Comparison of ENCODE assay signal across 1 cellular context in genomic region chr4:113468165-113469022, GRCh38.
A peak's percentile ranks its signal among the peaks of the same experiment; 100 is the strongest.
TF ChIP-seq lines count a peak whose summit lies in the region.

No MANE protein-coding gene starts in this region.

TF ChIP-seq in HEK293, 187 proteins besides CTCF, POLR2A, EP300 and RAD21 (continued from another document):
- TF ChIP-seq ZNF335 (tag by site-specific recombination; conservative IDR thresholded peaks at IDR 0.05) (0 out of 2 replicates have a peak, but pooled peaks have one; percentile 10), SP7 (tag by site-specific recombination; IDR thresholded peaks at IDR 0.05) (0 out of 2 replicates have a peak, but pooled peaks have one; percentile 30), ZNF23 (tag by site-specific recombination; IDR thresholded peaks at IDR 0.05; ENCODE audit: borderline replicate concordance) (no peak), ZNF623 (tag by site-specific recombination; IDR thresholded peaks at IDR 0.05) (no peak), ZNF707 (tag by site-specific recombination; IDR thresholded peaks at IDR 0.05) (no peak), GLI2 (tag by site-specific recombination; IDR thresholded peaks at IDR 0.05; ENCODE audit: borderline replicate concordance, low read depth) (no peak), ZNF610 (tag by site-specific recombination; IDR thresholded peaks at IDR 0.05; ENCODE audit: borderline replicate concordance) (no peak), ZNF549 (tag by site-specific recombination; IDR thresholded peaks at IDR 0.05) (no peak), BCL6B (tag by site-specific recombination; IDR thresholded peaks at IDR 0.05) (no peak), ZNF324 (tag by site-specific recombination; IDR thresholded peaks at IDR 0.05) (no peak), ZNF521 (tag by site-specific recombination; IDR thresholded peaks at IDR 0.05) (no peak), ZNF514 (tag by site-specific recombination; IDR thresholded peaks at IDR 0.05) (no peak), ZXDB (tag by site-specific recombination; IDR thresholded peaks at IDR 0.05) (no peak), ZNF112 (tag by site-specific recombination; IDR thresholded peaks at IDR 0.05) (no peak), ZNF837 (tag by site-specific recombination; IDR thresholded peaks at IDR 0.05) (no peak), ZNF202 (tag by site-specific recombination; IDR thresholded peaks at IDR 0.05; ENCODE audit: borderline replicate concordance) (no peak), ZNF660 (tag by site-specific recombination; IDR thresholded peaks at IDR 0.05) (0 out of 2 replicates have a peak, but pooled peaks have one; percentile 19), ZNF266 (tag by site-specific recombination; IDR thresholded peaks at IDR 0.05; ENCODE audit: low read depth) (no peak), SCRT1 (tag by site-specific recombination; IDR thresholded peaks at IDR 0.05; ENCODE audit: borderline replicate concordance) (no peak), ZNF366 (tag by site-specific recombination; conservative IDR thresholded peaks at IDR 0.05) (peak; percentile 78), ZFP37 (tag by site-specific recombination; IDR thresholded peaks at IDR 0.05) (0 out of 2 replicates have a peak, but pooled peaks have one; percentile 33), ZNF558 (tag by site-specific recombination; IDR thresholded peaks at IDR 0.05) (0 out of 2 replicates have a peak, but pooled peaks have one; percentile 14), ZNF302 (tag by site-specific recombination; IDR thresholded peaks at IDR 0.05; ENCODE audit: low read depth) (no peak), ZNF133 (tag by site-specific recombination; IDR thresholded peaks at IDR 0.05) (no peak), ZBTB48 (tag by site-specific recombination; IDR thresholded peaks at IDR 0.05) (no peak), SCRT2 (tag by site-specific recombination; IDR thresholded peaks at IDR 0.05) (peak; percentile 83), TSHZ1 (tag by site-specific recombination; IDR thresholded peaks at IDR 0.05; ENCODE audit: borderline replicate concordance) (no peak), TRIM28 (IDR thresholded peaks at IDR 0.05; ENCODE audit: borderline replicate concordance, low read length) (peak; percentile 24; the same call in 1 of the 2 replicates)
- TF ChIP-seq, protein P1, sequence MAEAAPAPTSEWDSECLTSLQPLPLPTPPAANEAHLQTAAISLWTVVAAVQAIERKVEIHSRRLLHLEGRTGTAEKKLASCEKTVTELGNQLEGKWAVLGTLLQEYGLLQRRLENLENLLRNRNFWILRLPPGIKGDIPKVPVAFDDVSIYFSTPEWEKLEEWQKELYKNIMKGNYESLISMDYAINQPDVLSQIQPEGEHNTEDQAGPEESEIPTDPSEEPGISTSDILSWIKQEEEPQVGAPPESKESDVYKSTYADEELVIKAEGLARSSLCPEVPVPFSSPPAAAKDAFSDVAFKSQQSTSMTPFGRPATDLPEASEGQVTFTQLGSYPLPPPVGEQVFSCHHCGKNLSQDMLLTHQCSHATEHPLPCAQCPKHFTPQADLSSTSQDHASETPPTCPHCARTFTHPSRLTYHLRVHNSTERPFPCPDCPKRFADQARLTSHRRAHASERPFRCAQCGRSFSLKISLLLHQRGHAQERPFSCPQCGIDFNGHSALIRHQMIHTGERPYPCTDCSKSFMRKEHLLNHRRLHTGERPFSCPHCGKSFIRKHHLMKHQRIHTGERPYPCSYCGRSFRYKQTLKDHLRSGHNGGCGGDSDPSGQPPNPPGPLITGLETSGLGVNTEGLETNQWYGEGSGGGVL (tag by site-specific recombination; IDR thresholded peaks at IDR 0.05) = no peak
- TF ChIP-seq, protein P2, sequence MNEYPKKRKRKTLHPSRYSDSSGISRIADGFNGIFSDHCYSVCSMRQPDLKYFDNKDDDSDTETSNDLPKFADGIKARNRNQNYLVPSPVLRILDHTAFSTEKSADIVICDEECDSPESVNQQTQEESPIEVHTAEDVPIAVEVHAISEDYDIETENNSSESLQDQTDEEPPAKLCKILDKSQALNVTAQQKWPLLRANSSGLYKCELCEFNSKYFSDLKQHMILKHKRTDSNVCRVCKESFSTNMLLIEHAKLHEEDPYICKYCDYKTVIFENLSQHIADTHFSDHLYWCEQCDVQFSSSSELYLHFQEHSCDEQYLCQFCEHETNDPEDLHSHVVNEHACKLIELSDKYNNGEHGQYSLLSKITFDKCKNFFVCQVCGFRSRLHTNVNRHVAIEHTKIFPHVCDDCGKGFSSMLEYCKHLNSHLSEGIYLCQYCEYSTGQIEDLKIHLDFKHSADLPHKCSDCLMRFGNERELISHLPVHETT (tag by site-specific recombination; IDR thresholded peaks at IDR 0.05) = no peak; the same call in 1 of the 2 replicates
